ENCODE assay signal across 34 cellular contexts in genomic region chr3:26260073-26260623, GRCh38.
"Had no signal": no experiment of that assay in that cellular context is flagged by ENCODE, and none has a peak within 500 bp of the region (broad histone marks: within the 10 kb centered on the region; RNA-seq: fewer than 3 reads in every experiment).

No MANE protein-coding gene starts in this region.

- H3K27me3 ChIP-seq: ascending aorta, breast epithelium, cardiac muscle cell, colonic mucosa, esophagus squamous epithelium, gastroesophageal sphincter had no signal

- ATAC-seq: activated naive CD4-positive, alpha-beta T cell treated with anti-CD3 and anti-CD28 coated beads, Interleukin-2, amount 50 U/mL, for 72 hours; activated T-cell treated with anti-CD3 and anti-CD28 coated beads, Interleukin-2, amount 50 U/mL, for 72 hours; gastroesophageal sphincter; T-helper 17 cell; WTC11 had no signal

- H3K9me3 ChIP-seq: ascending aorta, breast epithelium, colonic mucosa, esophagus squamous epithelium, gastroesophageal sphincter had no signal

- H3K36me3 ChIP-seq: ascending aorta, breast epithelium, cardiac muscle cell, colonic mucosa, esophagus squamous epithelium, gastroesophageal sphincter had no signal

- H3K4me3 Mint-ChIP-seq: activated CD4-positive, alpha-beta memory T cell treated with anti-CD3 and anti-CD28 coated beads, Interleukin-2, amount 10 ng/mL, durations not matched to agents 7 days and 5 days; activated CD4-positive, alpha-beta T cell treated with anti-CD3 and anti-CD28 coated beads, Interleukin-2, amount 10 ng/mL, durations not matched to agents 7 days and 5 days; activated naive CD4-positive, alpha-beta T cell treated with anti-CD3 and anti-CD28 coated beads, Interleukin-2, amount 10 ng/mL, durations not matched to agents 7 days and 5 days; activated naive CD8-positive, alpha-beta T cell treated with anti-CD3 and anti-CD28 coated beads, Interleukin-2, amount 10 ng/mL, durations not matched to agents 7 days and 5 days; activated T-cell treated with anti-CD3 and anti-CD28 coated beads, Interleukin-2, amount 50 U/mL, for 24 hours; activated T-cell treated with anti-CD3 and anti-CD28 coated beads, Interleukin-2, amount 50 U/mL, for 72 hours; brain; T-helper 17 cell; T-helper 2 cell treated with Interferon-gamma antibody and Interleukin-4, amounts not matched to agents 5 μg/mL and 100 μg/mL, for 36 hours; WTC11 had no signal

- H3K27ac ChIP-seq: ascending aorta, breast epithelium, cardiac muscle cell, colonic mucosa, epithelial cell of prostate, esophagus squamous epithelium, gastroesophageal sphincter, VCaP had no signal

- DNase-seq: activated CD4-positive, alpha-beta memory T cell treated with anti-CD3 and anti-CD28 coated beads, Interleukin-2, amount 10 ng/mL, durations not matched to agents 7 days and 5 days; activated CD4-positive, alpha-beta T cell treated with anti-CD3 and anti-CD28 coated beads for 1 hour; activated CD4-positive, alpha-beta T cell treated with anti-CD3 and anti-CD28 coated beads for 4 hours; activated CD4-positive, alpha-beta T cell treated with anti-CD3 and anti-CD28 coated beads, Interleukin-2, amount 10 ng/mL, durations not matched to agents 7 days and 5 days; activated CD4-positive, alpha-beta T cell treated with anti-CD3 and anti-CD28 coated beads, Interleukin-2, amount 50 U/mL, for 4 hours; activated CD8-positive, alpha-beta memory T cell treated with anti-CD3 and anti-CD28 coated beads, Interleukin-2, amount 50 U/mL, for 48 hours; activated gamma-delta T cell; activated naive CD4-positive, alpha-beta T cell; activated naive CD4-positive, alpha-beta T cell treated with anti-CD3 and anti-CD28 coated beads, Interleukin-2, amount 10 ng/mL, durations not matched to agents 7 days and 5 days; activated naive CD8-positive, alpha-beta T cell treated with anti-CD3 and anti-CD28 coated beads, Interleukin-2, amount 10 ng/mL, durations not matched to agents 7 days and 5 days; activated T-cell treated with anti-CD3 and anti-CD28 coated beads for 4 hours; activated T-cell treated with anti-CD3 and anti-CD28 coated beads, Interleukin-2, amount 50 U/mL, for 24 hours; activated T-cell treated with anti-CD3 and anti-CD28 coated beads, Interleukin-2, amount 50 U/mL, for 72 hours; central memory CD4-positive, alpha-beta T cell; cerebellar nuclear complex; colonic mucosa; effector CD8-positive, alpha-beta T cell; esophagus squamous epithelium; foreskin melanocyte; T-helper 1 cell; T-helper 17 cell; T1000 had no signal

- H3K4me3 ChIP-seq: ascending aorta, breast epithelium, cardiac muscle cell, colonic mucosa, esophagus squamous epithelium, gastroesophageal sphincter had no signal

- FAIRE-seq: endometrium, endothelial cell of umbilical vein had no signal

- H3K36me3 Mint-ChIP-seq: activated naive CD4-positive, alpha-beta T cell treated with anti-CD3 and anti-CD28 coated beads, Interleukin-2, amount 10 ng/mL, durations not matched to agents 7 days and 5 days; activated naive CD4-positive, alpha-beta T cell treated with anti-CD3 and anti-CD28 coated beads, Interleukin-2, amount 50 U/mL, for 72 hours; activated naive CD8-positive, alpha-beta T cell treated with anti-CD3 and anti-CD28 coated beads, Interleukin-2, amount 10 ng/mL, durations not matched to agents 7 days and 5 days; brain; WTC11 had no signal

- H3K27me3 Mint-ChIP-seq: activated CD4-positive, alpha-beta memory T cell treated with anti-CD3 and anti-CD28 coated beads, Interleukin-2, amount 10 ng/mL, durations not matched to agents 7 days and 5 days; activated CD4-positive, alpha-beta T cell treated with anti-CD3 and anti-CD28 coated beads, Interleukin-2, amount 10 ng/mL, durations not matched to agents 7 days and 5 days; activated naive CD4-positive, alpha-beta T cell treated with anti-CD3 and anti-CD28 coated beads, Interleukin-2, amount 10 ng/mL, durations not matched to agents 7 days and 5 days; activated naive CD8-positive, alpha-beta T cell treated with anti-CD3 and anti-CD28 coated beads, Interleukin-2, amount 10 ng/mL, durations not matched to agents 7 days and 5 days; activated T-cell treated with anti-CD3 and anti-CD28 coated beads, Interleukin-2, amount 50 U/mL, for 24 hours; brain; T-helper 17 cell had no signal

- H3K9me3 Mint-ChIP-seq: activated CD4-positive, alpha-beta memory T cell treated with anti-CD3 and anti-CD28 coated beads, Interleukin-2, amount 10 ng/mL, durations not matched to agents 7 days and 5 days; brain; T-helper 2 cell treated with Interferon-gamma antibody and Interleukin-4, amounts not matched to agents 5 μg/mL and 100 μg/mL, for 36 hours had no signal

- H3K4me1 Mint-ChIP-seq: activated CD4-positive, alpha-beta memory T cell treated with anti-CD3 and anti-CD28 coated beads, Interleukin-2, amount 10 ng/mL, durations not matched to agents 7 days and 5 days; activated CD4-positive, alpha-beta T cell treated with anti-CD3 and anti-CD28 coated beads, Interleukin-2, amount 10 ng/mL, durations not matched to agents 7 days and 5 days; activated naive CD4-positive, alpha-beta T cell treated with anti-CD3 and anti-CD28 coated beads, Interleukin-2, amount 10 ng/mL, durations not matched to agents 7 days and 5 days; activated naive CD8-positive, alpha-beta T cell treated with anti-CD3 and anti-CD28 coated beads, Interleukin-2, amount 10 ng/mL, durations not matched to agents 7 days and 5 days; T-helper 17 cell had no signal

- H3K27ac Mint-ChIP-seq: activated CD4-positive, alpha-beta memory T cell treated with anti-CD3 and anti-CD28 coated beads, Interleukin-2, amount 10 ng/mL, durations not matched to agents 7 days and 5 days; activated CD4-positive, alpha-beta T cell treated with anti-CD3 and anti-CD28 coated beads, Interleukin-2, amount 10 ng/mL, durations not matched to agents 7 days and 5 days; activated naive CD4-positive, alpha-beta T cell treated with anti-CD3 and anti-CD28 coated beads, Interleukin-2, amount 10 ng/mL, durations not matched to agents 7 days and 5 days; activated naive CD4-positive, alpha-beta T cell treated with anti-CD3 and anti-CD28 coated beads, Interleukin-2, amount 50 U/mL, for 72 hours; activated naive CD8-positive, alpha-beta T cell treated with anti-CD3 and anti-CD28 coated beads, Interleukin-2, amount 10 ng/mL, durations not matched to agents 7 days and 5 days; activated T-cell treated with anti-CD3 and anti-CD28 coated beads, Interleukin-2, amount 50 U/mL, for 24 hours; activated T-cell treated with anti-CD3 and anti-CD28 coated beads, Interleukin-2, amount 50 U/mL, for 72 hours; T-helper 17 cell; T-helper 2 cell treated with Interferon-gamma antibody and Interleukin-4, amounts not matched to agents 5 μg/mL and 100 μg/mL, for 36 hours; WTC11 had no signal

- H3K4me1 ChIP-seq: ascending aorta, breast epithelium, colonic mucosa had no signal
